8 cellular contexts compared by ENCODE assay signal in genomic region chr6:154605207-154605877, GRCh38.
A peak's percentile ranks its signal among the peaks of the same experiment; 100 is the strongest.
DNase-seq lines count a peak whose midpoint lies in the region; ATAC-seq lines count a peak whose summit lies in the region.

No MANE protein-coding gene starts in this region.

- DNase-seq in activated T-cell treated with anti-CD3 and anti-CD28 coated beads for 48 hours (ENCODE audit: low read depth) (peak; percentile 3), activated T-cell treated with anti-CD3 and anti-CD28 coated beads for 4 hours (no peak), SW480 (ENCODE audit: low spot score) (peak; percentile 22), NCI-H1436 treated with DMSO at 0.1 percent for 48 hours (lab: John Stamatoyannopoulos, UW) (no peak), amygdala (lab: John Stamatoyannopoulos, UW) (no peak), NCI-H2029 (lab: John Stamatoyannopoulos, UW) (no peak)
- DNase-seq in stimulated activated naive CD8-positive, alpha-beta T cell treated with anti-CD3 and anti-CD28 coated beads, Interleukin-15, Interleukin-2, amounts not matched to agents 100 U/mL and 50 U/mL, for 24 hours: peak; percentile 38

- ATAC-seq in HG02840 (IDR thresholded peaks at IDR 0.05; ENCODE audit: low FRiP score, unreplicated experiment): peak; percentile 54
- ATAC-seq in stimulated activated naive CD8-positive, alpha-beta T cell treated with anti-CD3 and anti-CD28 coated beads, Interleukin-15, Interleukin-2, amounts not matched to agents 100 U/mL and 50 U/mL, for 24 hours: peak; percentile 57

Comparison
In these comparisons a context has a peak if more than half of its experiments do, and no peak if none do; other contexts are left out.
1. DNase-seq: peak in activated T-cell treated with anti-CD3 and anti-CD28 coated beads for 48 hours (single experiment), SW480 (single experiment) and stimulated activated naive CD8-positive, alpha-beta T cell treated with anti-CD3 and anti-CD28 coated beads, Interleukin-15, Interleukin-2, amounts not matched to agents 100 U/mL and 50 U/mL, for 24 hours (single experiment); none in activated T-cell treated with anti-CD3 and anti-CD28 coated beads for 4 hours (single experiment), NCI-H1436 treated with DMSO at 0.1 percent for 48 hours (single experiment), amygdala (0 of 56) and NCI-H2029 (single experiment).